1 cellular context compared by ENCODE assay signal in genomic region chrX:15645266-15645665, GRCh38.
TF ChIP-seq lines count a peak whose summit lies in the region.

No MANE protein-coding gene starts in this region.

TF ChIP-seq in GM23338, 12 proteins besides CTCF, POLR2A, EP300 and RAD21 (continued from another document):
- TF ChIP-seq ZNF462 (CRISPR knock-in tag; IDR thresholded peaks at IDR 0.05), result no peak
- TF ChIP-seq STAT1 (IDR thresholded peaks at IDR 0.05; ENCODE audit: unreplicated experiment), result no peak
- no peak for TF ChIP-seq EZH2 (IDR thresholded peaks at IDR 0.05; ENCODE audit: low read depth, unreplicated experiment)
- TF ChIP-seq, protein P1, sequence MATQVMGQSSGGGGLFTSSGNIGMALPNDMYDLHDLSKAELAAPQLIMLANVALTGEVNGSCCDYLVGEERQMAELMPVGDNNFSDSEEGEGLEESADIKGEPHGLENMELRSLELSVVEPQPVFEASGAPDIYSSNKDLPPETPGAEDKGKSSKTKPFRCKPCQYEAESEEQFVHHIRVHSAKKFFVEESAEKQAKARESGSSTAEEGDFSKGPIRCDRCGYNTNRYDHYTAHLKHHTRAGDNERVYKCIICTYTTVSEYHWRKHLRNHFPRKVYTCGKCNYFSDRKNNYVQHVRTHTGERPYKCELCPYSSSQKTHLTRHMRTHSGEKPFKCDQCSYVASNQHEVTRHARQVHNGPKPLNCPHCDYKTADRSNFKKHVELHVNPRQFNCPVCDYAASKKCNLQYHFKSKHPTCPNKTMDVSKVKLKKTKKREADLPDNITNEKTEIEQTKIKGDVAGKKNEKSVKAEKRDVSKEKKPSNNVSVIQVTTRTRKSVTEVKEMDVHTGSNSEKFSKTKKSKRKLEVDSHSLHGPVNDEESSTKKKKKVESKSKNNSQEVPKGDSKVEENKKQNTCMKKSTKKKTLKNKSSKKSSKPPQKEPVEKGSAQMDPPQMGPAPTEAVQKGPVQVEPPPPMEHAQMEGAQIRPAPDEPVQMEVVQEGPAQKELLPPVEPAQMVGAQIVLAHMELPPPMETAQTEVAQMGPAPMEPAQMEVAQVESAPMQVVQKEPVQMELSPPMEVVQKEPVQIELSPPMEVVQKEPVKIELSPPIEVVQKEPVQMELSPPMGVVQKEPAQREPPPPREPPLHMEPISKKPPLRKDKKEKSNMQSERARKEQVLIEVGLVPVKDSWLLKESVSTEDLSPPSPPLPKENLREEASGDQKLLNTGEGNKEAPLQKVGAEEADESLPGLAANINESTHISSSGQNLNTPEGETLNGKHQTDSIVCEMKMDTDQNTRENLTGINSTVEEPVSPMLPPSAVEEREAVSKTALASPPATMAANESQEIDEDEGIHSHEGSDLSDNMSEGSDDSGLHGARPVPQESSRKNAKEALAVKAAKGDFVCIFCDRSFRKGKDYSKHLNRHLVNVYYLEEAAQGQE (IDR thresholded peaks at IDR 0.05; ENCODE audit: unreplicated experiment), result no peak
- no peak for TF ChIP-seq ZNF331 (CRISPR knock-in tag; IDR thresholded peaks at IDR 0.05; ENCODE audit: low read depth)
TF ChIP-seq in GM23338: peak in this region for 0.
